ENCODE assay signal across 22 cellular contexts in genomic region chr10:104067525-104067924, GRCh38. TPM values are rescaled to one million over a fixed set of nuclear protein-coding genes. Genes with fewer than 3 reads are reported as not detected.
DNase-seq lines count a peak whose midpoint lies in the region; ATAC-seq and TF ChIP-seq lines count a peak whose summit lies in the region.
"Had no signal": no experiment of that assay in that cellular context is flagged by ENCODE, and none has a peak within 500 bp of the region (broad histone marks: within the 10 kb centered on the region; RNA-seq: fewer than 3 reads in every experiment).

No MANE protein-coding gene starts in this region.

- TF ChIP-seq CTCF in nephron (IDR thresholded peaks at IDR 0.05; ENCODE audit: unreplicated experiment in 3 of 3) = no peak
- TF ChIP-seq CTCF in SK-N-SH (IDR thresholded peaks at IDR 0.05) = no peak

- H3K27ac Mint-ChIP-seq in nephron = peak overlapping the region; percentile 28 to 69 (median 60)
- H3K27ac Mint-ChIP-seq: activated CD8-positive, alpha-beta T cell treated with anti-CD3 and anti-CD28 coated beads for 36 hours; IgD-negative memory B cell; memory B cell had no signal

- no peaks in the 10 kb centered on the region for H3K79me2 ChIP-seq in SK-N-SH (ENCODE audit: insufficient read depth)

- H3K4me1 Mint-ChIP-seq in nephron = peaks cover 27% of the 10 kb centered on the region
- H3K4me1 Mint-ChIP-seq: IgD-negative memory B cell, memory B cell had no signal

- DNase-seq in ELF-1 (ENCODE audit: low read depth, low spot score) = peak; percentile 75
- peak; percentile 77 for DNase-seq in NCI-H146 (lab: John Stamatoyannopoulos, UW)
- DNase-seq in GDM1 (lab: John Stamatoyannopoulos, UW) = no peak
- no peak for DNase-seq in SK-N-SH
- DNase-seq: activated CD8-positive, alpha-beta T cell treated with anti-CD3 and anti-CD28 coated beads for 36 hours; activated naive CD4-positive, alpha-beta T cell; activated T-cell treated with anti-CD3 and anti-CD28 coated beads for 4 hours; amniotic stem cell; COR-L47; DMS79 treated with DMSO at 0.1 percent for 48 hours; MM.1S; NCI-H1417 treated with DMSO at 0.1 percent for 48 hours; T1000 had no signal

- H3K4me3 ChIP-seq in endocrine pancreas (ENCODE audit: control insufficient read depth, insufficient read depth, low read length) = no peak overlapping the region
- no peak overlapping the region for H3K4me3 ChIP-seq in SK-N-SH (ENCODE audit: low read depth in 2 of 2, low read length in 1 of 2)
- H3K4me3 ChIP-seq: cardiac muscle cell had no signal

- no peaks in the 10 kb centered on the region for H3K9me3 ChIP-seq in endocrine pancreas (ENCODE audit: control insufficient read depth, low read length)
- H3K9me3 ChIP-seq in SK-N-SH = no peaks in the 10 kb centered on the region

- no peaks in the 10 kb centered on the region for H4K20me1 ChIP-seq in SK-N-SH (ENCODE audit: insufficient read depth)

- H3K36me3 ChIP-seq in endocrine pancreas (ENCODE audit: control insufficient read depth, insufficient read depth, low read length) = no peaks in the 10 kb centered on the region
- H3K36me3 ChIP-seq in SK-N-SH (replicated peaks in 1 of 2; ENCODE audit: control insufficient read depth in 1 of 2, insufficient read depth in 2 of 2, low read length in 1 of 2) = no peaks in the 10 kb centered on the region
- H3K36me3 ChIP-seq: cardiac muscle cell had no signal

- H3K4me1 ChIP-seq in endocrine pancreas (ENCODE audit: control insufficient read depth, insufficient read depth, low read length) = no peaks in the 10 kb centered on the region
- peaks cover 0 to 8% of the 10 kb centered on the region in 2 experiments; a peak in 1 of 4 replicates for H3K4me1 ChIP-seq in SK-N-SH (ENCODE audit: control insufficient read depth in 1 of 2, insufficient read depth in 2 of 2, low read depth in 1 of 2, low read length in 1 of 2)

- H3K9ac ChIP-seq in endocrine pancreas (ENCODE audit: control insufficient read depth, insufficient read depth, low read length) = peak overlapping the region; percentile 14
- no peak overlapping the region for H3K9ac ChIP-seq in SK-N-SH

- no peaks in the 10 kb centered on the region for H3F3A ChIP-seq in SK-N-SH (replicated peaks; ENCODE audit: insufficient read depth)

- no peak overlapping the region for H3K4me2 ChIP-seq in SK-N-SH

- TF ChIP-seq RAD21 in SK-N-SH (IDR thresholded peaks at IDR 0.05; ENCODE audit: low read length) = no peak

- H3K27me3 Mint-ChIP-seq in nephron (ENCODE audit: low read depth) = peaks cover 17% of the 10 kb centered on the region

- no peaks in the 10 kb centered on the region for H3K9me2 ChIP-seq in SK-N-SH

- 88% methylated on average over 12 of the region's 12 CpGs for whole genome bisulfite sequencing in SK-N-SH (ENCODE audit: low lambda C conversion rate)

- POLR2A ChIA-PET in SK-N-SH (lab: Yijun Ruan, JAX) = no interaction called here

- no peak overlapping the region for H3K27ac ChIP-seq in SK-N-SH (ENCODE audit: low read depth in 2 of 2, low read length in 1 of 2)
- H3K27ac ChIP-seq: cardiac muscle cell, HL-60 had no signal

- CTCF ChIA-PET in SK-N-SH (lab: Yijun Ruan, JAX) = no interaction called here

- no peaks in the 10 kb centered on the region for H3K36me3 Mint-ChIP-seq in nephron (ENCODE audit: low read depth)
- H3K36me3 Mint-ChIP-seq: memory B cell had no signal

- H3K4me3 Mint-ChIP-seq in nephron = peak overlapping the region; percentile 55 to 63 (median 62)
- H3K4me3 Mint-ChIP-seq: activated CD8-positive, alpha-beta T cell treated with anti-CD3 and anti-CD28 coated beads for 36 hours; IgD-negative memory B cell; memory B cell had no signal

- ATAC-seq in GM18511 (IDR thresholded peaks at IDR 0.05; ENCODE audit: unreplicated experiment) (no peak), GM21529 (IDR thresholded peaks at IDR 0.05; ENCODE audit: unreplicated experiment) (no peak)
- ATAC-seq: activated CD4-positive, CD25-positive, alpha-beta regulatory T cell treated with anti-CD3 and anti-CD28 coated beads, Interleukin-2, amount 50 U/mL, for 24 hours; activated CD8-positive, alpha-beta T cell treated with anti-CD3 and anti-CD28 coated beads for 36 hours had no signal

- no peaks in the 10 kb centered on the region for H3K9me3 Mint-ChIP-seq in nephron
- H3K9me3 Mint-ChIP-seq: activated CD8-positive, alpha-beta T cell treated with anti-CD3 and anti-CD28 coated beads for 36 hours; IgD-negative memory B cell; memory B cell had no signal

- no peaks in the 10 kb centered on the region for H3K27me3 ChIP-seq in endocrine pancreas (ENCODE audit: control insufficient read depth, insufficient read depth, low read length)
- H3K27me3 ChIP-seq in SK-N-SH (ENCODE audit: insufficient read depth) = no peaks in the 10 kb centered on the region
- H3K27me3 ChIP-seq: cardiac muscle cell had no signal

- H2AFZ ChIP-seq in SK-N-SH (ENCODE audit: low read depth) = no peak overlapping the region

- TF ChIP-seq EP300 in SK-N-SH (IDR thresholded peaks at IDR 0.05; ENCODE audit: borderline replicate concordance in 1 of 2, low read depth in 1 of 2, low read length in 1 of 2) = no peak

TF ChIP-seq in SK-N-SH, 30 proteins besides CTCF, POLR2A, EP300 and RAD21 (continues in another document):
- TF ChIP-seq USF2 (IDR thresholded peaks at IDR 0.05; ENCODE audit: borderline replicate concordance, low read depth, low read length) (no peak), GATA2 (CRISPR knock-in tag; IDR thresholded peaks at IDR 0.05) (no peak), PBX3 (IDR thresholded peaks at IDR 0.05) (no peak), FOXJ3 (CRISPR knock-in tag; IDR thresholded peaks at IDR 0.05) (no peak), TEAD4 (IDR thresholded peaks at IDR 0.05; ENCODE audit: borderline replicate concordance, insufficient read depth) (no peak), IRF3 (IDR thresholded peaks at IDR 0.05; ENCODE audit: low read depth, low read length) (no peak), TAF1 (IDR thresholded peaks at IDR 0.05; ENCODE audit: borderline replicate concordance, low read depth, low read length) (no peak), YY1 (IDR thresholded peaks at IDR 0.05; ENCODE audit: low read depth) (no peak), EZH2phosphoT487 (IDR thresholded peaks at IDR 0.05; ENCODE audit: borderline replicate concordance, low read depth) (no peak), RFX5 (IDR thresholded peaks at IDR 0.05; ENCODE audit: low read length) (no peak), SMC3 (IDR thresholded peaks at IDR 0.05; ENCODE audit: low read depth, low read length) (no peak), USF1 (IDR thresholded peaks at IDR 0.05; ENCODE audit: borderline replicate concordance, low read depth) (no peak), RCOR1 (IDR thresholded peaks at IDR 0.05; ENCODE audit: low read length) (no peak), ZBTB33 (IDR thresholded peaks at IDR 0.05; ENCODE audit: borderline replicate concordance, low read depth) (no peak)

RNA-seq across cellular contexts. Expression of gene COL17A1, which starts 18.2 kb away (rescaled TPM):
- 0.06 and 0.12 TPM in 2 replicates for polyA plus RNA-seq in SK-N-SH (2012; rRNA removed)
- polyA plus RNA-seq in SK-N-SH (2012; cell fraction: cytosol; rRNA removed) = 0.05 and 0.08 TPM in 2 replicates
- polyA plus RNA-seq in SK-N-SH (2012; cell fraction: nucleus; rRNA removed) = 0.21 and 0.29 TPM in 2 replicates
- polyA plus RNA-seq: IgD-negative memory B cell had no signal

RNA-seq across cellular contexts. Expression of gene SFR1, which starts 54.4 kb away (rescaled TPM):
- 1.5 and 1.8 TPM in 2 replicates for polyA plus RNA-seq in SK-N-SH (2012; rRNA removed)
- polyA plus RNA-seq in SK-N-SH (2012; cell fraction: cytosol; rRNA removed) = 2.4 and 2.9 TPM in 2 replicates
- polyA plus RNA-seq in SK-N-SH (2012; cell fraction: nucleus; rRNA removed) = 0.79 and 1.3 TPM in 2 replicates

Comparison
In these comparisons a context has a peak if more than half of its experiments do, and no peak if none do; other contexts are left out.
1. DNase-seq: peak in ELF-1 (single experiment) and NCI-H146 (single experiment); none in GDM1 (single experiment) and SK-N-SH (single experiment).